ENCODE assay signal across 8 cellular contexts in the genomic region with DNA sequence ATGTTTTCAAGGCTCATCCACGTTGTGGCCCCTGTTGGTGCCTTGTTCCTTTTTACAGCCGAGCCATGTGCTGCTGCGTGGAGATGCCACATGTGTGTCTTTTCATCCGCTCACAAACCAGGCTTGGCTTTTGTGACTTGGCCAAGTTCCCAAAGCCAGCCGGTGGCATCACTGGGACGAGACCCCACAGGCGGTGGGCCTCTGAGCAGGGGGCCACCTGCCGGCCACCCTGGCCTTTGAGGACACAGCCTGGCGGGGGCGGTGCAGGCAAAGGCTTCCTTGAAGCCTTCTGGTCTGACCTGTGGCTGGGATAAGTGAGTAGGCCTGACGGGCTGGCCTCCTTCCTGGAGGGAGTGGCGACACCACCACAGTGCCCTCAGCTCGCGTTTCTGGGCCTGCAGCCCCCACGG.
A peak's percentile ranks its signal among the peaks of the same experiment; 100 is the strongest.
DNase-seq lines count a peak whose midpoint lies in the region; ATAC-seq and TF ChIP-seq lines count a peak whose summit lies in the region.

No MANE protein-coding gene starts in this region.

- ATAC-seq in central memory CD8-positive, alpha-beta T cell (replicated peaks; ENCODE audit: extremely low read depth, poor library complexity, severe bottlenecking), result peak; percentile 16
- no peak for ATAC-seq in HG03457 (IDR thresholded peaks at IDR 0.05; ENCODE audit: unreplicated experiment)

- peak; percentile 42 for TF ChIP-seq CTCF in HFF-Myc (IDR thresholded peaks at IDR 0.05; ENCODE audit: low read depth, low read length, missing control alignments)

- H3K27ac Mint-ChIP-seq in central memory CD8-positive, alpha-beta T cell (ENCODE audit: low read depth), result peak overlapping the region; percentile 98

- peak; percentile 68 for DNase-seq in ELF-1 (ENCODE audit: low read depth, low spot score)
- no peak for DNase-seq in HFF-Myc (ENCODE audit: extremely low read depth, low read depth)
- DNase-seq in SHP77 treated with DMSO at 0.1 percent for 48 hours (lab: John Stamatoyannopoulos, UW), result peak; percentile 75
- DNase-seq in central memory CD8-positive, alpha-beta T cell (ENCODE audit: low spot score in 2 of 2), result no peak
- no peak for DNase-seq in islet precursor cell
- no peak for DNase-seq in NCI-H446 treated with DMSO at 0.1 percent for 48 hours (lab: John Stamatoyannopoulos, UW)

- peak overlapping the region; percentile 99 for H3K4me3 Mint-ChIP-seq in central memory CD8-positive, alpha-beta T cell

- H3K9me3 ChIP-seq in muscle layer of duodenum (ENCODE audit: control insufficient read depth in 1 of 2, low read length in 2 of 2), result no peaks in the 10 kb centered on the region

- H3K4me3 ChIP-seq in HFF-Myc (replicated peaks; ENCODE audit: low read depth, low read length), result peak overlapping the region; percentile 39
- H3K4me3 ChIP-seq in muscle layer of duodenum (ENCODE audit: low read depth in 1 of 2, low read length in 2 of 2), result peak overlapping the region; percentile 43 to 46

- H3K27me3 Mint-ChIP-seq in central memory CD8-positive, alpha-beta T cell, result no peaks in the 10 kb centered on the region

- peaks cover 53% of the 10 kb centered on the region for H3K36me3 Mint-ChIP-seq in central memory CD8-positive, alpha-beta T cell (ENCODE audit: insufficient read depth)

- H3K4me1 ChIP-seq in muscle layer of duodenum (ENCODE audit: control insufficient read depth in 1 of 2, insufficient read depth in 2 of 2, low read length in 2 of 2), result peaks cover 21 to 68% of the 10 kb centered on the region in 2 donors

- H3K4me1 Mint-ChIP-seq in central memory CD8-positive, alpha-beta T cell, result peaks cover 52% of the 10 kb centered on the region

- H3K36me3 ChIP-seq in muscle layer of duodenum (ENCODE audit: control insufficient read depth in 1 of 2, insufficient read depth in 2 of 2, low read length in 2 of 2), result peaks cover 23 to 29% of the 10 kb centered on the region in 2 donors

- H3K9me3 Mint-ChIP-seq in central memory CD8-positive, alpha-beta T cell, result no peaks in the 10 kb centered on the region

- no peaks in the 10 kb centered on the region for H3K27me3 ChIP-seq in muscle layer of duodenum (ENCODE audit: low read depth, low read length)

- peak overlapping the region; percentile 90 for H3K27ac ChIP-seq in muscle layer of duodenum (ENCODE audit: low read length)

Comparison
In these comparisons a context has a peak if more than half of its experiments do, and no peak if none do; other contexts are left out.
1. DNase-seq: peak in ELF-1 (single experiment) and SHP77 treated with DMSO at 0.1 percent for 48 hours (single experiment); none in HFF-Myc (single experiment), central memory CD8-positive, alpha-beta T cell (0 of 2), islet precursor cell (single experiment) and NCI-H446 treated with DMSO at 0.1 percent for 48 hours (single experiment).